ENCODE assay signal across 8 cellular contexts in genomic region chr1:192506741-192507155, GRCh38.
DNase-seq lines count a peak whose midpoint lies in the region; ATAC-seq and TF ChIP-seq lines count a peak whose summit lies in the region.

No MANE protein-coding gene starts in this region.

- H3K4me3 ChIP-seq in PC-3 (ENCODE audit: low read length): no peak overlapping the region

- H3K36me3 ChIP-seq in PC-3 (ENCODE audit: low read depth, low read length): no peaks in the 10 kb centered on the region; the same call in 1 of the 2 replicates

- peak; percentile 63 for TF ChIP-seq CTCF in PC-3 (conservative IDR thresholded peaks at IDR 0.05; ENCODE audit: low read depth, low read length)

- no peaks in the 10 kb centered on the region for H3K79me2 ChIP-seq in PC-3 (ENCODE audit: low read length)

- BruUV-seq in PC-3 (replicated peaks; lab: Mats Ljungman, UMichigan): no TSS peak

- no peaks in the 10 kb centered on the region for H4K20me1 ChIP-seq in PC-3 (ENCODE audit: low read length)

- no peak overlapping the region for H3K4me2 ChIP-seq in PC-3 (ENCODE audit: low read length)

- no peaks in the 10 kb centered on the region for H3F3A ChIP-seq in PC-3 (ENCODE audit: low read length, unreplicated experiment)

- CTCF ChIA-PET in PC-3 (lab: Charles Lee): interaction anchor here (0.6 to 0.7 kb wide), 2 partner anchors 33 to 234 kb away, joined by 3 to 5 read pairs; no protein-coding TSS in a partner anchor

- H3K27me3 ChIP-seq in PC-3 (ENCODE audit: low read length): no peaks in the 10 kb centered on the region

- peak; percentile 51 for DNase-seq in COLO829 (ENCODE audit: low spot score)
- DNase-seq in PC-3: peak; percentile 54
- peak; percentile 40 for DNase-seq in glomerular visceral epithelial cell (ENCODE audit: extremely low spot score)
- DNase-seq in head of caudate nucleus: no peak
- DNase-seq in NCI-H2081 treated with DMSO at 0.1 percent for 48 hours (lab: John Stamatoyannopoulos, UW): no peak
- no peak for DNase-seq in LoVo (ENCODE audit: low spot score)

- no peak overlapping the region for H3K27ac ChIP-seq in PC-3 (ENCODE audit: low read length)

- H3K9me3 ChIP-seq in PC-3 (ENCODE audit: low read length): no peaks in the 10 kb centered on the region

- ATAC-seq in GM18870 (IDR thresholded peaks at IDR 0.05; ENCODE audit: unreplicated experiment) (peak; percentile 100), HG02943 (IDR thresholded peaks at IDR 0.05; ENCODE audit: low read depth, unreplicated experiment) (peak; percentile 94), PC-3 (peak; percentile 60)

- no peak overlapping the region for H2AFZ ChIP-seq in PC-3 (ENCODE audit: low read length)

- intact Hi-C loops in PC-3 (cut with micrococcal nuclease) (loop anchor here (2.0 kb wide), 1 partner anchor 74 kb away; no protein-coding TSS in a partner anchor), head of caudate nucleus (cut with DNase I) (no loop called here)

- no peaks in the 10 kb centered on the region for H3K9me2 ChIP-seq in PC-3 (replicated peaks; ENCODE audit: low read length)

- no peak overlapping the region for H3K9ac ChIP-seq in PC-3 (ENCODE audit: low read length)

- POLR2A ChIA-PET in PC-3 (lab: Charles Lee; ENCODE audit: unreplicated experiment): no interaction called here

- no peaks in the 10 kb centered on the region for H3K4me1 ChIP-seq in PC-3 (ENCODE audit: insufficient read depth, low read length)

Comparison
In these comparisons a context has a peak if more than half of its experiments do, and no peak if none do; other contexts are left out.
1. DNase-seq: peak in COLO829 (single experiment), PC-3 (single experiment) and glomerular visceral epithelial cell (single experiment); none in head of caudate nucleus (0 of 42), NCI-H2081 treated with DMSO at 0.1 percent for 48 hours (single experiment) and LoVo (single experiment).
2. Peak in every context shown above with its lines, with median percentiles within 50 percentile points of each other: ATAC-seq.